8 cellular contexts compared by ENCODE assay signal in the genomic region with DNA sequence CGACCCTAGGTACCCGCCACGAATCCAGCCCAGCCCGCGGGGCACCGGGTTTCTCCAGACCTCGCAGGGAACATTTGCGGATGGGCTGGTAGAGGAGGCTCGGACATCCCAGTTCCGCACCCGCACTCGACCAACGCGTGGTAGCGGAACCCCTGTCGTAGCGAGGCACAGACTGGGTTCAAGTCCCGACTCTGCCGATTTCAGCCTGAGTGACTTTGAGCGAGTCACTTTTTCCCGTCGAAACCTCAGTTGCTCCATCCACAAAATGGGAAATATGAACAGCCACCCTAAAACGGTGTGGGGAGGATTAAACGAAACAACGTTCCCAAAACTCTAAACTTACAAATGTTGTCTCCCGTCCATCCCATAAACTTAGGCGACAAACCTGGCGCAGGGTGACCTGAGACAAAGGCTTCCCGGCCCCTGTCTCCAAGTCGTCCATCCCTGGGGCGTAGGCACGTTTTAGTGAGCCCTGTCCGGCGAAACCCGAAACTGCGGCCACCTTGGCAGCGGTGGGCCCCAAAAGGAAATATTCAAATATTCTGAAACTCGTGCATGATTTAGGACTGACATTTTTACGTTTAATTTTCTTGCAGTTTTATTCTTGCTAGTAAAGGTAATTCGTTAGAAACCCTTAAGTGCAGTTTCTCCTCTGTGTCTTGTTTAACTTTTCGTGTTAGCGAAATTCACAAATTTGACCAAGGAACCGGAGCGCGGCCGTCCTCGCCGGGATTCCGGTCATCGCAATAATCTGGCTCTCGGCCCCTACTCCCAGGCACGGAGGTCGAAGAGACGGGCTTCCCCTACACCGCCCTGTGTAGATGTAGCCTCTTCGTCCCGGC. TPM values are rescaled to one million over a fixed set of nuclear protein-coding genes. Genes with fewer than 3 reads are reported as not detected.
DNase-seq lines count a peak whose midpoint lies in the region; ATAC-seq, FAIRE-seq and TF ChIP-seq lines count a peak whose summit lies in the region.

No MANE protein-coding gene starts in this region.

- H3K9me3 ChIP-seq in CD4-positive, CD25-positive, alpha-beta regulatory T cell (ENCODE audit: control insufficient read depth in 2 of 2, low read length in 2 of 2): no peaks in the 10 kb centered on the region
- no peaks in the 10 kb centered on the region for H3K9me3 ChIP-seq in right atrium auricular region
- no peaks in the 10 kb centered on the region for H3K9me3 ChIP-seq in small intestine (ENCODE audit: control insufficient read depth, low read depth)

- H3K27ac ChIP-seq in CD4-positive, CD25-positive, alpha-beta regulatory T cell (ENCODE audit: insufficient read depth, low read length, poor library complexity, severe bottlenecking): peak overlapping the region; percentile 98
- H3K27ac ChIP-seq in right atrium auricular region (peak overlapping the region; percentile 93 to 95), small intestine (ENCODE audit: low read depth in 1 of 2, low read length in 1 of 2) (peak overlapping the region; percentile 95 to 98)

- H3K4me1 ChIP-seq in CD4-positive, CD25-positive, alpha-beta regulatory T cell (ENCODE audit: control insufficient read depth, insufficient read depth, low read length, poor library complexity, severe bottlenecking): peaks cover 65% of the 10 kb centered on the region
- H3K4me1 ChIP-seq in right atrium auricular region: peaks cover 0 to 39% of the 10 kb centered on the region in 2 donors
- peaks cover 2% of the 10 kb centered on the region in 2 donors for H3K4me1 ChIP-seq in small intestine (ENCODE audit: control insufficient read depth in 2 of 2, insufficient read depth in 1 of 2, low read depth in 1 of 2, low read length in 1 of 2)

- TF ChIP-seq CTCF in right atrium auricular region (IDR thresholded peaks at IDR 0.05): no peak

- H3K4me1 Mint-ChIP-seq in CD4-positive, CD25-positive, alpha-beta regulatory T cell: peaks cover 7 to 58% (median 30%) of the 10 kb centered on the region in 4 donors
- H3K4me1 Mint-ChIP-seq in activated T-helper 2 cell treated with anti-CD3 and anti-CD28 coated beads, Interferon-gamma antibody, Interleukin-2, Interleukin-4, amounts not matched to agents 10 μg/mL and 5 μg/mL and 100 μg/mL, durations not matched to agents 14 hours and 24 hours and 36 hours (ENCODE audit: low read depth): peaks cover 45% of the 10 kb centered on the region

- intact Hi-C loops in activated T-helper 2 cell treated with anti-CD3 and anti-CD28 coated beads, Interferon-gamma antibody, Interleukin-2, Interleukin-4, amounts not matched to agents 10 μg/mL and 5 μg/mL and 100 μg/mL, durations not matched to agents 14 hours and 24 hours and 36 hours (cut with micrococcal nuclease): loop anchor here (5.0 kb wide), 2 partner anchors 149 to 169 kb away; partner anchors contain the start of genes LASP1 and RPL23

- DNase-seq in CD4-positive, CD25-positive, alpha-beta regulatory T cell: peak in 1 of 3 donors; percentile 15
- DNase-seq in HT-29 (ENCODE audit: low spot score): peak; percentile 50
- DNase-seq in activated T-helper 2 cell treated with anti-CD3 and anti-CD28 coated beads, Interferon-gamma antibody, Interleukin-2, Interleukin-4, amounts not matched to agents 10 μg/mL and 5 μg/mL and 100 μg/mL, durations not matched to agents 14 hours and 24 hours and 36 hours (ENCODE audit: low spot score): no peak
- no peak for DNase-seq in right atrium auricular region (ENCODE audit: low spot score)
- no peak for DNase-seq in small intestine
- no peak for DNase-seq in AG08396 (ENCODE audit: low spot score)

- H3K4me3 ChIP-seq in CD4-positive, CD25-positive, alpha-beta regulatory T cell (ENCODE audit: low read depth, low read length): peak overlapping the region; percentile 91
- H3K4me3 ChIP-seq in right atrium auricular region: peak overlapping the region; percentile 71 to 93
- H3K4me3 ChIP-seq in small intestine (ENCODE audit: low read depth in 1 of 2, low read length in 2 of 2): peak overlapping the region; percentile 90 to 91

- peaks cover 3% of the 10 kb centered on the region for H3K36me3 ChIP-seq in CD4-positive, CD25-positive, alpha-beta regulatory T cell (ENCODE audit: control insufficient read depth, insufficient read depth, low read length)
- H3K36me3 ChIP-seq in right atrium auricular region (peaks cover 6% of the 10 kb centered on the region), small intestine (ENCODE audit: control insufficient read depth in 2 of 2, insufficient read depth in 2 of 2, low read length in 2 of 2) (no peaks in the 10 kb centered on the region)

- WGBS in small intestine, 3 donors: 1 to 2% (median 1%) methylated on average over 57 of the region's 57 CpGs

- H3K4me3 Mint-ChIP-seq in CD4-positive, CD25-positive, alpha-beta regulatory T cell: peak overlapping the region; percentile 94 to 100 (median 98)
- peak overlapping the region; percentile 96 for H3K4me3 Mint-ChIP-seq in activated T-helper 2 cell treated with anti-CD3 and anti-CD28 coated beads, Interferon-gamma antibody, Interleukin-2, Interleukin-4, amounts not matched to agents 10 μg/mL and 5 μg/mL and 100 μg/mL, durations not matched to agents 14 hours and 24 hours and 36 hours (ENCODE audit: low read depth)

- no peaks in the 10 kb centered on the region for H3K27me3 Mint-ChIP-seq in CD4-positive, CD25-positive, alpha-beta regulatory T cell
- H3K27me3 Mint-ChIP-seq in activated T-helper 2 cell treated with anti-CD3 and anti-CD28 coated beads, Interferon-gamma antibody, Interleukin-2, Interleukin-4, amounts not matched to agents 10 μg/mL and 5 μg/mL and 100 μg/mL, durations not matched to agents 14 hours and 24 hours and 36 hours (ENCODE audit: low read depth): no peaks in the 10 kb centered on the region

- H3K27me3 ChIP-seq in CD4-positive, CD25-positive, alpha-beta regulatory T cell (ENCODE audit: control insufficient read depth, insufficient read depth, low read length): no peaks in the 10 kb centered on the region
- H3K27me3 ChIP-seq in right atrium auricular region: no peaks in the 10 kb centered on the region
- no peaks in the 10 kb centered on the region for H3K27me3 ChIP-seq in small intestine (ENCODE audit: control insufficient read depth in 2 of 2, insufficient read depth in 2 of 2, low read length in 2 of 2)

- H3K9me3 Mint-ChIP-seq in CD4-positive, CD25-positive, alpha-beta regulatory T cell: peaks cover 0 to 2% (median 0%) of the 10 kb centered on the region in 7 donors
- peaks cover 5% of the 10 kb centered on the region for H3K9me3 Mint-ChIP-seq in activated T-helper 2 cell treated with anti-CD3 and anti-CD28 coated beads, Interferon-gamma antibody, Interleukin-2, Interleukin-4, amounts not matched to agents 10 μg/mL and 5 μg/mL and 100 μg/mL, durations not matched to agents 14 hours and 24 hours and 36 hours

- H3K27ac Mint-ChIP-seq in CD4-positive, CD25-positive, alpha-beta regulatory T cell: peak overlapping the region; percentile 96 to 100 (median 99)
- H3K27ac Mint-ChIP-seq in activated T-helper 2 cell treated with anti-CD3 and anti-CD28 coated beads, Interferon-gamma antibody, Interleukin-2, Interleukin-4, amounts not matched to agents 10 μg/mL and 5 μg/mL and 100 μg/mL, durations not matched to agents 14 hours and 24 hours and 36 hours: peak overlapping the region; percentile 99

- FAIRE-seq in small intestine (lab: Jason Lieb, UNC): no peak

- ATAC-seq in CD4-positive, CD25-positive, alpha-beta regulatory T cell (ENCODE audit: low read depth in 2 of 2): no peak
- ATAC-seq in HG02981 (IDR thresholded peaks at IDR 0.05; ENCODE audit: unreplicated experiment) (no peak), GM21447 (IDR thresholded peaks at IDR 0.05; ENCODE audit: unreplicated experiment) (no peak)

- peaks cover 7% of the 10 kb centered on the region for H3K36me3 Mint-ChIP-seq in CD4-positive, CD25-positive, alpha-beta regulatory T cell
- H3K36me3 Mint-ChIP-seq in activated T-helper 2 cell treated with anti-CD3 and anti-CD28 coated beads, Interferon-gamma antibody, Interleukin-2, Interleukin-4, amounts not matched to agents 10 μg/mL and 5 μg/mL and 100 μg/mL, durations not matched to agents 14 hours and 24 hours and 36 hours (ENCODE audit: low read depth): peaks cover 28% of the 10 kb centered on the region

RNA-seq across cellular contexts. Expression of gene MLLT6, which starts 2.0 kb away (rescaled TPM):
- 361 TPM for total RNA-seq in CD4-positive, CD25-positive, alpha-beta regulatory T cell
- polyA plus RNA-seq in CD4-positive, CD25-positive, alpha-beta regulatory T cell: 1 to 10 TPM; 5.2 to 6.8 (median 6.6) TPM
- total RNA-seq in HT-29 (2014; rRNA removed; shearing (Covaris generic)): 219 and 252 TPM in 2 replicates
- 211 and 213 TPM in 2 replicates for total RNA-seq in activated T-helper 2 cell treated with anti-CD3 and anti-CD28 coated beads, Interferon-gamma antibody, Interleukin-2, Interleukin-4, amounts not matched to agents 10 μg/mL and 5 μg/mL and 100 μg/mL, durations not matched to agents 14 hours and 24 hours and 36 hours
- total RNA-seq in right atrium auricular region: 10 to 100 TPM; 38.6 to 71.6 TPM
- polyA plus RNA-seq in small intestine: 10 to 100 TPM; 19.5 to 48.2 (median 30.0) TPM

RNA-seq across cellular contexts. Expression of gene CISD3, which starts 27.0 kb away (rescaled TPM):
- 8.7 TPM for total RNA-seq in CD4-positive, CD25-positive, alpha-beta regulatory T cell
- 10 to 100 TPM; 31.7 to 62.6 (median 40.6) TPM for polyA plus RNA-seq in CD4-positive, CD25-positive, alpha-beta regulatory T cell
- total RNA-seq in HT-29 (2014; rRNA removed; shearing (Covaris generic)): 54.0 and 100 TPM in 2 replicates
- total RNA-seq in activated T-helper 2 cell treated with anti-CD3 and anti-CD28 coated beads, Interferon-gamma antibody, Interleukin-2, Interleukin-4, amounts not matched to agents 10 μg/mL and 5 μg/mL and 100 μg/mL, durations not matched to agents 14 hours and 24 hours and 36 hours: 32.2 and 37.0 TPM in 2 replicates
- total RNA-seq in right atrium auricular region: 10 to 100 TPM; 17.2 to 20.0 TPM
- polyA plus RNA-seq in small intestine: 100 to 1,000 TPM; 128 to 186 (median 135) TPM

RNA-seq across cellular contexts. Expression of gene EPOP, which starts 28.4 kb away (rescaled TPM):
- total RNA-seq in CD4-positive, CD25-positive, alpha-beta regulatory T cell: 0.59 TPM
- polyA plus RNA-seq in CD4-positive, CD25-positive, alpha-beta regulatory T cell: under 1 TPM in 1 of 4 donors, not detected in 3; 0.13 TPM
- 11.1 and 13.9 TPM in 2 replicates for total RNA-seq in HT-29 (2014; rRNA removed; shearing (Covaris generic))
- 34.9 TPM in 2 replicates for total RNA-seq in activated T-helper 2 cell treated with anti-CD3 and anti-CD28 coated beads, Interferon-gamma antibody, Interleukin-2, Interleukin-4, amounts not matched to agents 10 μg/mL and 5 μg/mL and 100 μg/mL, durations not matched to agents 14 hours and 24 hours and 36 hours
- 1 to 10 TPM in 1 of 2 donors, under 1 TPM in 1; 0.70 to 3.1 TPM for total RNA-seq in right atrium auricular region
- 1 to 10 TPM in 1 of 3 donors, under 1 TPM in 1, not detected in 1; 0.22 to 1.3 TPM for polyA plus RNA-seq in small intestine

RNA-seq across cellular contexts. Expression of gene PCGF2, which starts 45.0 kb away (rescaled TPM):
- 0.25 TPM for total RNA-seq in CD4-positive, CD25-positive, alpha-beta regulatory T cell
- polyA plus RNA-seq in CD4-positive, CD25-positive, alpha-beta regulatory T cell: not detected
- total RNA-seq in HT-29 (2014; rRNA removed; shearing (Covaris generic)): 8.7 and 18.9 TPM in 2 replicates
- total RNA-seq in activated T-helper 2 cell treated with anti-CD3 and anti-CD28 coated beads, Interferon-gamma antibody, Interleukin-2, Interleukin-4, amounts not matched to agents 10 μg/mL and 5 μg/mL and 100 μg/mL, durations not matched to agents 14 hours and 24 hours and 36 hours: 5.8 and 7.4 TPM in 2 replicates
- 10 to 100 TPM in 1 of 2 donors, 1 to 10 TPM in 1; 5.9 to 12.1 TPM for total RNA-seq in right atrium auricular region
- 10 to 100 TPM in 2 of 3 donors, 1 to 10 TPM in 1; 7.6 to 30.2 (median 16.7) TPM for polyA plus RNA-seq in small intestine

RNA-seq across cellular contexts. Expression of gene PSMB3, which starts 49.4 kb away (rescaled TPM):
- total RNA-seq in CD4-positive, CD25-positive, alpha-beta regulatory T cell: 107 TPM
- polyA plus RNA-seq in CD4-positive, CD25-positive, alpha-beta regulatory T cell: 100 to 1,000 TPM; 473 to 589 (median 509) TPM
- total RNA-seq in HT-29 (2014; rRNA removed; shearing (Covaris generic)): 828 and 837 TPM in 2 replicates
- total RNA-seq in activated T-helper 2 cell treated with anti-CD3 and anti-CD28 coated beads, Interferon-gamma antibody, Interleukin-2, Interleukin-4, amounts not matched to agents 10 μg/mL and 5 μg/mL and 100 μg/mL, durations not matched to agents 14 hours and 24 hours and 36 hours: 337 and 342 TPM in 2 replicates
- total RNA-seq in right atrium auricular region: 100 to 1,000 TPM; 185 to 200 TPM
- 100 to 1,000 TPM; 243 to 310 (median 253) TPM for polyA plus RNA-seq in small intestine
